Comparison of ENCODE assay signal across 8 cellular contexts in genomic region chr3:160399347-160400047, GRCh38. TPM values are rescaled to one million over a fixed set of nuclear protein-coding genes. Genes with fewer than 3 reads are reported as not detected.
A peak's percentile ranks its signal among the peaks of the same experiment; 100 is the strongest.
DNase-seq lines count a peak whose midpoint lies in the region; ATAC-seq and TF ChIP-seq lines count a peak whose summit lies in the region.

Gene SMC4 (plus strand): TSS chr3:160399650. CDS start chr3:160400827, 1,177 bp downstream.

- H3K9me3 ChIP-seq in heart right ventricle (no peaks in the 10 kb centered on the region), upper lobe of right lung (no peaks in the 10 kb centered on the region)

- no peaks in the 10 kb centered on the region for H3K27me3 ChIP-seq in heart right ventricle
- H3K27me3 ChIP-seq in upper lobe of right lung, result no peaks in the 10 kb centered on the region

- in situ Hi-C loops in GM13977 (cut with MboI; ENCODE audit: low pct_unique_long_range_greater_than_20kb, low sequenced_read_pairs, unreplicated experiment), result no loop called here

- peak; percentile 92 for DNase-seq in GM13977 (ENCODE audit: low spot score)
- peak; percentile 98 for DNase-seq in NCI-H146 treated with DMSO at 0.1 percent for 48 hours (lab: John Stamatoyannopoulos, UW; ENCODE audit: unreplicated experiment)
- peak; percentile 63 to 93 (median 80) for DNase-seq in T-helper 1 cell
- DNase-seq in heart right ventricle, result peak; percentile 46 to 91
- peak in 6 of 10 donors; percentile 51 to 87 (median 78) for DNase-seq in posterior cingulate gyrus
- peak; percentile 81 for DNase-seq in upper lobe of right lung

- TF ChIP-seq CTCF in GM13977 (IDR thresholded peaks at IDR 0.05; ENCODE audit: extremely low read depth, insufficient read depth, missing control alignments), result no peak
- no peak for TF ChIP-seq CTCF in heart right ventricle (IDR thresholded peaks at IDR 0.05)
- no peak for TF ChIP-seq CTCF in upper lobe of right lung (IDR thresholded peaks at IDR 0.05)

- 0 to 1% (median 0%) methylated on average over 47 of the region's 47 CpGs for WGBS in adipose tissue, 3 donors
- 0 to 1% methylated on average over 47 of the region's 47 CpGs for WGBS in heart right ventricle, 2 donors

- intact Hi-C loops in heart right ventricle (cut with DNase I), result no loop called here
- intact Hi-C loops in posterior cingulate gyrus (cut with DNase I), result loop anchor here (2.0 to 5.0 kb wide), 2 partner anchors 88 to 165 kb away; partner anchors contain the start of gene KPNA4
- intact Hi-C loops in upper lobe of right lung (cut with DNase I), result no loop called here

- H3K4me1 ChIP-seq in heart right ventricle (peaks cover 2 to 47% (median 29%) of the 10 kb centered on the region in 9 donors), upper lobe of right lung (peaks cover 9% of the 10 kb centered on the region)

- H3K4me3 ChIP-seq in heart right ventricle (peak within 1 kb of the TSS; percentile 59 to 88 (median 81)), upper lobe of right lung (peak within 1 kb of the TSS; percentile 90)

- H3K27ac ChIP-seq in adipose tissue (ENCODE audit: low read depth, low read length) (peak within 1 kb of the TSS; percentile 23), heart right ventricle (peak within 1 kb of the TSS; percentile 70 to 95 (median 84)), upper lobe of right lung (peak within 1 kb of the TSS; percentile 88)

- ATAC-seq in HG02884 (IDR thresholded peaks at IDR 0.05; ENCODE audit: unreplicated experiment) (peak; percentile 35), heart right ventricle (peak; percentile 70 to 86 (median 80)), upper lobe of right lung (peak; percentile 73)

- H3K36me3 ChIP-seq in heart right ventricle (peaks cover 0 to 3% (median 0%) of the 10 kb centered on the region in 9 donors), upper lobe of right lung (no peaks in the 10 kb centered on the region)

RNA-seq across cellular contexts. Expression of gene SMC4, which starts in this region (rescaled TPM):
- 10 to 100 TPM in 1 of 3 donors, 1 to 10 TPM in 2; 5.0 to 16.5 (median 5.4) TPM for polyA plus RNA-seq in adipose tissue
- total RNA-seq in heart right ventricle, result 10 to 100 TPM; 10.6 to 36.2 (median 17.3) TPM
- polyA plus RNA-seq in heart right ventricle, result 10 to 100 TPM in 1 of 2 donors, 1 to 10 TPM in 1; 8.9 to 38.6 TPM
- total RNA-seq in upper lobe of right lung, result 46.8 TPM

Comparison
In these comparisons a context has a peak if more than half of its experiments do, and no peak if none do; other contexts are left out.
1. Peak in every context shown above with its lines: DNase-seq, ATAC-seq, H3K4me3 ChIP-seq and H3K27ac ChIP-seq.
2. H3K27ac ChIP-seq: peak in every context shown above with its lines; median percentile 88 in upper lobe of right lung; 84 in heart right ventricle; 23 in adipose tissue.